In genomic region chr17:44947461-44948314, GRCh38 we compare ENCODE assay signal across 8 cellular contexts. TPM values are rescaled to one million over a fixed set of nuclear protein-coding genes. Genes with fewer than 3 reads are reported as not detected.
A peak's percentile ranks its signal among the peaks of the same experiment; 100 is the strongest.
DNase-seq lines count a peak whose midpoint lies in the region; ATAC-seq and FAIRE-seq lines count a peak whose summit lies in the region.

Gene KIF18B, minus strand, starts transcription at chr17:44947773. Its CDS starts 11,429 bp downstream, at chr17:44936344.

- H3K4me2 ChIP-seq in BLaER1: peak within 1 kb of the TSS; percentile 91

- intact Hi-C loops in left colon (cut with DNase I, micrococcal nuclease): no loop called here

- peaks cover 26% of the 10 kb centered on the region for H3K36me3 ChIP-seq in BLaER1

- DNase-seq in GM19239 (ENCODE audit: insufficient read length, low spot score) (peak; percentile 94), NCI-H526 (lab: John Stamatoyannopoulos, UW) (peak; percentile 96 to 99), left colon (peak; percentile 89 to 92)
- peak; percentile 84 to 85 for DNase-seq in activated CD4-positive, alpha-beta T cell treated with anti-CD3 and anti-CD28 coated beads for 4 hours
- peak; percentile 76 to 82 for DNase-seq in stimulated activated CD4-positive, alpha-beta T cell treated with anti-CD3 and anti-CD28 coated beads, Interleukin-1b, Interleukin-23, amount 100 ng/mL, for 4 hours (ENCODE audit: low read depth in 2 of 2)

- H4K20me1 ChIP-seq in BLaER1: peaks cover 4% of the 10 kb centered on the region

- peaks cover 42% of the 10 kb centered on the region for H3K4me1 ChIP-seq in BLaER1

- H3K9ac ChIP-seq in BLaER1: peak within 1 kb of the TSS; percentile 87

- H3K27ac ChIP-seq in BLaER1: peak within 1 kb of the TSS; percentile 88
- H3K27ac ChIP-seq in cingulate gyrus (ENCODE audit: low read depth, low read length): peak within 1 kb of the TSS; percentile 25

- no peaks in the 10 kb centered on the region; the same call in 1 of the 2 replicates for H3K9me3 ChIP-seq in BLaER1

- peak; percentile 92 for FAIRE-seq in GM19239 (lab: Jason Lieb, UNC)

- ATAC-seq in HG03457 (IDR thresholded peaks at IDR 0.05; ENCODE audit: unreplicated experiment) (peak; percentile 70), left colon (peak; percentile 100)

- peak within 1 kb of the TSS; percentile 81 for H3K4me3 ChIP-seq in BLaER1

- H3K27me3 ChIP-seq in BLaER1: no peaks in the 10 kb centered on the region

RNA-seq across cellular contexts. Expression of gene KIF18B, which starts in this region (rescaled TPM):
- 1 to 10 TPM; 3.0 to 8.8 TPM for total RNA-seq in left colon

Comparison
In these comparisons a context has a peak if more than half of its experiments do, and no peak if none do; other contexts are left out.
1. Peak in every context shown above with its lines: DNase-seq, ATAC-seq, H3K4me3 ChIP-seq and H3K27ac ChIP-seq.